12 cellular contexts compared by ENCODE assay signal in genomic region chr1:242784074-242784473, GRCh38.
DNase-seq lines count a peak whose midpoint lies in the region; ATAC-seq and TF ChIP-seq lines count a peak whose summit lies in the region.
"Had no signal": no experiment of that assay in that cellular context is flagged by ENCODE, and none has a peak within 500 bp of the region (broad histone marks: within the 10 kb centered on the region; RNA-seq: fewer than 3 reads in every experiment).

No MANE protein-coding gene starts in this region.

- H3K4me3 Mint-ChIP-seq in endodermal cell, result no peak overlapping the region
- H3K4me3 Mint-ChIP-seq: activated naive CD4-positive, alpha-beta T cell treated with anti-CD3 and anti-CD28 coated beads, Interleukin-2, amount 50 U/mL, for 24 hours had no signal

- H3K27me3 Mint-ChIP-seq in endodermal cell (ENCODE audit: insufficient read depth), result no peaks in the 10 kb centered on the region

- WGBS in endodermal cell (ENCODE audit: insufficient coverage in 1 of 2, insufficient read length in 1 of 2), 2 experiments, result 89 to 92% methylated on average over 4 to 5 of the region's 5 CpGs

- TF ChIP-seq CTCF in endodermal cell (conservative IDR thresholded peaks at IDR 0.05), result no peak

- H3K9ac ChIP-seq in endodermal cell (ENCODE audit: extremely low read depth, low read length, poor library complexity, severe bottlenecking), result no peak overlapping the region

- H3K36me3 ChIP-seq in endodermal cell (ENCODE audit: control insufficient read depth, insufficient read depth, low read length), result no peaks in the 10 kb centered on the region

- no peaks in the 10 kb centered on the region for H3K4me1 ChIP-seq in endodermal cell (ENCODE audit: control insufficient read depth, insufficient read depth, low read length)

- H3K9me3 Mint-ChIP-seq in endodermal cell, result no peaks in the 10 kb centered on the region

- H3K4me3 ChIP-seq in endodermal cell (ENCODE audit: low read length), result no peak overlapping the region

- H3K27ac ChIP-seq in endodermal cell (ENCODE audit: low read depth, low read length), result peak overlapping the region; percentile 7

- ATAC-seq in GM18867 (IDR thresholded peaks at IDR 0.05; ENCODE audit: unreplicated experiment), result peak; percentile 59
- peak; percentile 76 for ATAC-seq in GM21723 (IDR thresholded peaks at IDR 0.05; ENCODE audit: unreplicated experiment)
- peak; percentile 48 for ATAC-seq in HG03469 (IDR thresholded peaks at IDR 0.05; ENCODE audit: unreplicated experiment)

- no peak overlapping the region for H3K27ac Mint-ChIP-seq in endodermal cell
- H3K27ac Mint-ChIP-seq: activated naive CD4-positive, alpha-beta T cell treated with anti-CD3 and anti-CD28 coated beads, Interleukin-2, amount 50 U/mL, for 24 hours had no signal

- no peak for DNase-seq in endodermal cell
- no peak for DNase-seq in HPDE6-E6E7 (ENCODE audit: extremely low spot score)
- no peak for DNase-seq in NCI-H2171 (lab: John Stamatoyannopoulos, UW)
- DNase-seq in GDM1 (lab: John Stamatoyannopoulos, UW), result no peak
- no peak for DNase-seq in activated gamma-delta T cell treated with Interleukin-2 at 50 U/mL for 16 hours
- DNase-seq: DND-41, kidney glomerular epithelial cell, NCI-H226 had no signal

- no peaks in the 10 kb centered on the region for H3K36me3 Mint-ChIP-seq in endodermal cell (ENCODE audit: low read depth)
- H3K36me3 Mint-ChIP-seq: activated naive CD4-positive, alpha-beta T cell treated with anti-CD3 and anti-CD28 coated beads, Interleukin-2, amount 50 U/mL, for 24 hours had no signal

- no peaks in the 10 kb centered on the region for H3K4me1 Mint-ChIP-seq in endodermal cell
- H3K4me1 Mint-ChIP-seq: activated naive CD4-positive, alpha-beta T cell treated with anti-CD3 and anti-CD28 coated beads, Interleukin-2, amount 50 U/mL, for 24 hours had no signal

- H3K9me3 ChIP-seq in endodermal cell (ENCODE audit: control insufficient read depth, low read length), result no peaks in the 10 kb centered on the region

- H3K27me3 ChIP-seq in endodermal cell (ENCODE audit: control insufficient read depth, insufficient read depth, low read length, poor library complexity, severe bottlenecking), result no peaks in the 10 kb centered on the region
